ENCODE assay signal across 23 cellular contexts in genomic region chr2:38889575-38889974, GRCh38. TPM values are rescaled to one million over a fixed set of nuclear protein-coding genes. Genes with fewer than 3 reads are reported as not detected.
"Had no signal": no experiment of that assay in that cellular context is flagged by ENCODE, and none has a peak within 500 bp of the region (broad histone marks: within the 10 kb centered on the region; RNA-seq: fewer than 3 reads in every experiment).

TSS of gene ARHGEF33 (plus strand) at chr2:38889875. CDS start at chr2:38919448, 29,573 bp downstream.

- FAIRE-seq: HTR-8/SVneo, K562, RCC 7860 had no signal

- DNase-seq: MG63, NCI-H1092, NCI-H1105 treated with DMSO at 0.1 percent for 48 hours, NCI-H1417 treated with DMSO at 0.1 percent for 48 hours, NCI-H146, NCI-H1694 treated with DMSO at 0.1 percent for 48 hours, NCI-H1930, NCI-H2081, NCI-H2107, NCI-H226, NCI-H446, NCI-H510A, NCI-H524 treated with DMSO at 0.1 percent for 48 hours, NCI-H69, NCI-H774, Right ventricle myocardium superior, RPMI8226, T-helper 1 cell had no signal

- H3K27me3 ChIP-seq: MG63 had no signal

- H3K4me3 ChIP-seq: K562, MG63 had no signal

- ATAC-seq: K562, SK-N-SH treated with all-trans-retinoic acid at 6 μM for 48 hours had no signal

- H3K9me3 ChIP-seq: MG63 had no signal

- H3K36me3 ChIP-seq: MG63 had no signal

RNA-seq across cellular contexts. Expression of gene ARHGEF33, which starts in this region (rescaled TPM):
- total RNA-seq: SK-MEL-5 had no signal
